In the genomic region with DNA sequence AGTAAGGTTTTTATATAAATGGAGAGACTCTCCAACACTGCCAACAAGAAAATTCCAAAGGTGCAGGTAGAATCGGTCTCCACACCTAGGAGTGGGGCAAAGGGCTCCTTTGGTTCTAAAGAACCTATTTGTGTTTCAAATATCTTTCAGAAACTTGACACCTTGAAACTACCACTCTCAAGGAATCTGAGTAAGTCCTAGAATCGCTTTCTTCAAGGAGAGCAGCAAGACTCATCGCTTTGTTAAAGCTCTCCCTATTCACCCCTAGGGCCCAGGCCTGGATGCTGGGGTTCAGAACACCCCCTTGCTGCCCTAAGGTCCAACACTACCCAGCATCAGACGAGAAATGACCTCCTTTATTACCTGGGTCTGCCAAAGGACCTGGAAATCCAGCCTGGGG, we compare ENCODE assay signal across 13 cellular contexts. TPM values are rescaled to one million over a fixed set of nuclear protein-coding genes. Genes with fewer than 3 reads are reported as not detected.
DNase-seq lines count a peak whose midpoint lies in the region; ATAC-seq and TF ChIP-seq lines count a peak whose summit lies in the region.
"Had no signal": no experiment of that assay in that cellular context is flagged by ENCODE, and none has a peak within 500 bp of the region (broad histone marks: within the 10 kb centered on the region; RNA-seq: fewer than 3 reads in every experiment).

No MANE protein-coding gene starts in this region.

- ATAC-seq in lower lobe of right lung: no peak
- no peak for ATAC-seq in GM21786 (IDR thresholded peaks at IDR 0.05; ENCODE audit: unreplicated experiment)

- H3K27me3 Mint-ChIP-seq in activated T-cell treated with anti-CD3 and anti-CD28 coated beads, Interleukin-2, amount 50 U/mL, for 24 hours: peaks cover 23% of the 10 kb centered on the region
- H3K27me3 Mint-ChIP-seq in activated T-helper 1 cell treated with anti-CD3 and anti-CD28 coated beads, Interleukin-12 subunit alpha, Interleukin-12 subunit beta, Interleukin-2, Interleukin-4 antibody, amounts not matched to agents 30 ng/mL and 10 ng/mL and 1 ng/mL, durations not matched to agents 14 hours and 24 hours and 36 hours (ENCODE audit: insufficient read depth): peaks cover 29% of the 10 kb centered on the region

- H3K4me3 ChIP-seq in lower lobe of right lung: peak overlapping the region; percentile 76
- peak overlapping the region in 3 of 5 donors; percentile 64 to 74 (median 67) for H3K4me3 ChIP-seq in subcutaneous abdominal adipose tissue (ENCODE audit: low read depth in 1 of 5, low read length in 5 of 5)

- H3K9me3 Mint-ChIP-seq in activated T-cell treated with anti-CD3 and anti-CD28 coated beads, Interleukin-2, amount 50 U/mL, for 24 hours: no peaks in the 10 kb centered on the region
- peaks cover 5% of the 10 kb centered on the region for H3K9me3 Mint-ChIP-seq in activated T-helper 1 cell treated with anti-CD3 and anti-CD28 coated beads, Interleukin-12 subunit alpha, Interleukin-12 subunit beta, Interleukin-2, Interleukin-4 antibody, amounts not matched to agents 30 ng/mL and 10 ng/mL and 1 ng/mL, durations not matched to agents 14 hours and 24 hours and 36 hours

- H3K27me3 ChIP-seq in lower lobe of right lung (ENCODE audit: low read depth) (peaks cover 10% of the 10 kb centered on the region), subcutaneous abdominal adipose tissue (ENCODE audit: control insufficient read depth in 5 of 5, insufficient read depth in 4 of 5, low read length in 5 of 5) (peaks cover 0 to 23% (median 11%) of the 10 kb centered on the region in 5 donors)
- H3K27me3 ChIP-seq: thyroid gland had no signal

- peak overlapping the region; percentile 90 for H3K27ac ChIP-seq in lower lobe of right lung
- H3K27ac ChIP-seq in subcutaneous abdominal adipose tissue (ENCODE audit: low read depth, low read length): peak overlapping the region; percentile 39

- intact Hi-C loops in activated T-helper 1 cell treated with anti-CD3 and anti-CD28 coated beads, Interleukin-12 subunit alpha, Interleukin-12 subunit beta, Interleukin-2, Interleukin-4 antibody, amounts not matched to agents 30 ng/mL and 10 ng/mL and 1 ng/mL, durations not matched to agents 14 hours and 24 hours and 36 hours (cut with micrococcal nuclease): loop anchor here (5.0 to 10.0 kb wide), 3 partner anchors 191 to 591 kb away; no protein-coding TSS in a partner anchor
- intact Hi-C loops in lower lobe of right lung (cut with DNase I): no loop called here

- H3K9ac ChIP-seq in subcutaneous abdominal adipose tissue (ENCODE audit: low read length in 5 of 5): no peak overlapping the region

- H3K4me1 ChIP-seq in lower lobe of right lung (peaks cover 27% of the 10 kb centered on the region), subcutaneous abdominal adipose tissue (ENCODE audit: control insufficient read depth in 5 of 5, insufficient read depth in 5 of 5, low read length in 5 of 5) (peaks cover 0 to 29% (median 16%) of the 10 kb centered on the region in 5 donors)

- H3K9me3 ChIP-seq in lower lobe of right lung (no peaks in the 10 kb centered on the region), subcutaneous abdominal adipose tissue (ENCODE audit: control insufficient read depth in 5 of 5, low read length in 5 of 5) (peaks cover 0 to 3% (median 0%) of the 10 kb centered on the region in 5 donors)
- H3K9me3 ChIP-seq: thyroid gland had no signal

- H3K36me3 ChIP-seq in lower lobe of right lung: no peaks in the 10 kb centered on the region
- H3K36me3 ChIP-seq in subcutaneous abdominal adipose tissue (ENCODE audit: control insufficient read depth in 5 of 5, insufficient read depth in 5 of 5, low read length in 5 of 5): no peaks in the 10 kb centered on the region
- H3K36me3 ChIP-seq: thyroid gland had no signal

- peak overlapping the region; percentile 78 for H3K27ac Mint-ChIP-seq in activated T-cell treated with anti-CD3 and anti-CD28 coated beads, Interleukin-2, amount 50 U/mL, for 24 hours
- H3K27ac Mint-ChIP-seq in activated T-helper 1 cell treated with anti-CD3 and anti-CD28 coated beads, Interleukin-12 subunit alpha, Interleukin-12 subunit beta, Interleukin-2, Interleukin-4 antibody, amounts not matched to agents 30 ng/mL and 10 ng/mL and 1 ng/mL, durations not matched to agents 14 hours and 24 hours and 36 hours: no peak overlapping the region

- no peak for TF ChIP-seq CTCF in lower lobe of right lung (IDR thresholded peaks at IDR 0.05)

- peaks cover 62% of the 10 kb centered on the region for H3K4me1 Mint-ChIP-seq in activated T-cell treated with anti-CD3 and anti-CD28 coated beads, Interleukin-2, amount 50 U/mL, for 24 hours (ENCODE audit: low read depth)
- H3K4me1 Mint-ChIP-seq in activated T-helper 1 cell treated with anti-CD3 and anti-CD28 coated beads, Interleukin-12 subunit alpha, Interleukin-12 subunit beta, Interleukin-2, Interleukin-4 antibody, amounts not matched to agents 30 ng/mL and 10 ng/mL and 1 ng/mL, durations not matched to agents 14 hours and 24 hours and 36 hours (ENCODE audit: low read depth): peaks cover 60% of the 10 kb centered on the region

- DNase-seq in activated T-cell treated with anti-CD3 and anti-CD28 coated beads, Interleukin-2, amount 50 U/mL, for 24 hours: no peak
- no peak for DNase-seq in activated T-cell treated with anti-CD3 and anti-CD28 coated beads for 4 hours
- no peak for DNase-seq in activated T-helper 1 cell treated with anti-CD3 and anti-CD28 coated beads, Interleukin-12 subunit alpha, Interleukin-12 subunit beta, Interleukin-2, Interleukin-4 antibody, amounts not matched to agents 30 ng/mL and 10 ng/mL and 1 ng/mL, durations not matched to agents 14 hours and 24 hours and 36 hours (ENCODE audit: low spot score)
- DNase-seq in lower lobe of right lung: no peak
- no peak for DNase-seq in NCI-H82 treated with DMSO at 0.1 percent for 48 hours (lab: John Stamatoyannopoulos, UW; ENCODE audit: unreplicated experiment)
- DNase-seq in NCI-H2171 treated with DMSO at 0.1 percent for 48 hours (lab: John Stamatoyannopoulos, UW): no peak
- DNase-seq: dorsolateral prefrontal cortex, KBM-7, kidney glomerular epithelial cell, RPMI8226 had no signal

- H3K36me3 Mint-ChIP-seq in activated T-cell treated with anti-CD3 and anti-CD28 coated beads, Interleukin-2, amount 50 U/mL, for 24 hours (ENCODE audit: low read depth): no peaks in the 10 kb centered on the region
- H3K36me3 Mint-ChIP-seq in activated T-helper 1 cell treated with anti-CD3 and anti-CD28 coated beads, Interleukin-12 subunit alpha, Interleukin-12 subunit beta, Interleukin-2, Interleukin-4 antibody, amounts not matched to agents 30 ng/mL and 10 ng/mL and 1 ng/mL, durations not matched to agents 14 hours and 24 hours and 36 hours (ENCODE audit: low read depth): peaks cover 7% of the 10 kb centered on the region

- H3K4me3 Mint-ChIP-seq in activated T-cell treated with anti-CD3 and anti-CD28 coated beads, Interleukin-2, amount 50 U/mL, for 24 hours: peak overlapping the region; percentile 76
- H3K4me3 Mint-ChIP-seq in activated T-helper 1 cell treated with anti-CD3 and anti-CD28 coated beads, Interleukin-12 subunit alpha, Interleukin-12 subunit beta, Interleukin-2, Interleukin-4 antibody, amounts not matched to agents 30 ng/mL and 10 ng/mL and 1 ng/mL, durations not matched to agents 14 hours and 24 hours and 36 hours: peak overlapping the region; percentile 88

RNA-seq across cellular contexts. Expression of a gene that starts 2.0 kb away (rescaled TPM):
- total RNA-seq in activated T-helper 1 cell treated with anti-CD3 and anti-CD28 coated beads, Interleukin-12 subunit alpha, Interleukin-12 subunit beta, Interleukin-2, Interleukin-4 antibody, amounts not matched to agents 30 ng/mL and 10 ng/mL and 1 ng/mL, durations not matched to agents 14 hours and 24 hours and 36 hours: 1.3 and 1.5 TPM in 2 replicates
- total RNA-seq in lower lobe of right lung: 134 TPM

Comparison
In these comparisons a context has a peak if more than half of its experiments do, and no peak if none do; other contexts are left out.
1. RNA of a gene that starts 2.0 kb away (total RNA-seq): 134 TPM in lower lobe of right lung (single experiment); 1.3 to 1.5 TPM in activated T-helper 1 cell treated with anti-CD3 and anti-CD28 coated beads, Interleukin-12 subunit alpha, Interleukin-12 subunit beta, Interleukin-2, Interleukin-4 antibody, amounts not matched to agents 30 ng/mL and 10 ng/mL and 1 ng/mL, durations not matched to agents 14 hours and 24 hours and 36 hours; every median in the first group is over 10 times any median in the second.